24 cellular contexts compared by ENCODE assay signal in the genomic region with DNA sequence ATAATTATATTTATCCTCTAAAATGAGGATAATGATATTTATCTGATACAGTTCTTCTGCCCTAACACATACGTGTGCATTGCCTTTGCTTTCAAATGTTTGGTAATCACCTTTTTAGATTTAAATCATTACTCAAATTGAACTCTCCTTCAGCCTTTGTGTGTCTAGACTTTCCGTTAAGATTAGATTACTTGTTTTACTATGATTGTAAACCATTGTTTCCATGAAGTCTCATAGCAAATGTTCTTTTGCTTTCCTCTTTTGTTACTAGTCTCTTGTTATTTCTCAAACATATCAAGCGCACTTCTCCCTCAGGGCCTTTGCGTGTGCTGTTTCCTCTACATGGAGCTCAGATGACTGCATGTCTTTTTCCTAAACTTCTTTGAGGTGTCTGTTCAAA.
"Had no signal": no experiment of that assay in that cellular context is flagged by ENCODE, and none has a peak within 500 bp of the region (broad histone marks: within the 10 kb centered on the region; RNA-seq: fewer than 3 reads in every experiment).

No MANE protein-coding gene starts in this region.

- DNase-seq: activated CD4-positive, alpha-beta T cell treated with anti-CD3 and anti-CD28 coated beads, Interleukin-2, amount 50 U/mL, for 1 hour; activated CD8-positive, alpha-beta memory T cell treated with anti-CD3 and anti-CD28 coated beads, Interleukin-2, amount 50 U/mL, for 4 hours; brain microvascular endothelial cell; endodermal cell; foreskin fibroblast; head of caudate nucleus; hippocampal formation; left cardiac atrium; left ventricle myocardium superior; mucosa of descending colon; substantia nigra; T-helper 9 cell; thyroid gland; upper lobe of left lung had no signal

- H3K36me3 Mint-ChIP-seq: natural killer cell treated with Interleukin-12 subunit alpha and Interleukin-12 subunit beta and Interleukin-15 and Interleukin-18, amount 100 ng/mL, for 72 hours had no signal

- H3K9me3 Mint-ChIP-seq: endodermal cell; natural killer cell treated with Interleukin-12 subunit alpha and Interleukin-12 subunit beta and Interleukin-15 and Interleukin-18, amount 100 ng/mL, for 72 hours; stimulated activated naive CD8-positive, alpha-beta T cell treated with anti-CD3 and anti-CD28 coated beads, Interleukin-15, Interleukin-2, amounts not matched to agents 100 ng/mL and 50 ng/mL, for 24 hours had no signal

- H3K27ac Mint-ChIP-seq: activated naive CD8-positive, alpha-beta T cell; endodermal cell; natural killer cell treated with Interleukin-12 subunit alpha and Interleukin-12 subunit beta and Interleukin-15 and Interleukin-18, amount 100 ng/mL, for 72 hours; stimulated activated naive CD8-positive, alpha-beta T cell treated with anti-CD3 and anti-CD28 coated beads, Interleukin-15, Interleukin-2, amounts not matched to agents 100 ng/mL and 50 ng/mL, for 24 hours had no signal

- H3K4me3 Mint-ChIP-seq: activated naive CD8-positive, alpha-beta T cell; endodermal cell; natural killer cell treated with Interleukin-12 subunit alpha and Interleukin-12 subunit beta and Interleukin-15 and Interleukin-18, amount 100 ng/mL, for 72 hours; stimulated activated naive CD8-positive, alpha-beta T cell treated with anti-CD3 and anti-CD28 coated beads, Interleukin-15, Interleukin-2, amounts not matched to agents 100 ng/mL and 50 ng/mL, for 24 hours had no signal

- H3K9me3 ChIP-seq: ascending aorta, mucosa of descending colon, right atrium auricular region, thyroid gland, upper lobe of left lung, vagina had no signal

- H3K27me3 ChIP-seq: ascending aorta, brain microvascular endothelial cell, right atrium auricular region, thyroid gland, upper lobe of left lung, vagina had no signal

- H3K27me3 Mint-ChIP-seq: activated naive CD8-positive, alpha-beta T cell; natural killer cell treated with Interleukin-12 subunit alpha and Interleukin-12 subunit beta and Interleukin-15 and Interleukin-18, amount 100 ng/mL, for 72 hours; stimulated activated naive CD8-positive, alpha-beta T cell treated with anti-CD3 and anti-CD28 coated beads, Interleukin-15, Interleukin-2, amounts not matched to agents 100 ng/mL and 50 ng/mL, for 24 hours had no signal

- H3K36me3 ChIP-seq: brain microvascular endothelial cell, right atrium auricular region, thyroid gland, upper lobe of left lung, vagina had no signal

- H3K27ac ChIP-seq: brain microvascular endothelial cell, right atrium auricular region, SK-N-MC, thyroid gland, upper lobe of left lung, vagina, VCaP had no signal

- H3K4me3 ChIP-seq: ascending aorta, mucosa of descending colon, right atrium auricular region, SK-N-MC, smooth muscle cell, thyroid gland, upper lobe of left lung, vagina had no signal

- H3K4me2 ChIP-seq: smooth muscle cell had no signal

- ATAC-seq: esophagus mucosa; left cardiac atrium; left ventricle myocardium superior; mucosa of descending colon; natural killer cell treated with Interleukin-12 subunit alpha and Interleukin-12 subunit beta and Interleukin-15 and Interleukin-18, amount 100 ng/mL, for 72 hours had no signal
